ENCODE assay signal across 27 cellular contexts in genomic region chr21:35083246-35083645, GRCh38.
"Had no signal": no experiment of that assay in that cellular context is flagged by ENCODE, and none has a peak within 500 bp of the region (broad histone marks: within the 10 kb centered on the region; RNA-seq: fewer than 3 reads in every experiment).

No MANE protein-coding gene starts in this region.

- ATAC-seq: mucosa of descending colon; naive thymus-derived CD8-positive, alpha-beta T cell; pancreas; right cardiac atrium; sciatic nerve; stimulated activated memory B cell treated with anti-CD40 and anti-IgM and Interleukin-4, amounts not matched to agents 10 μg/mL and 1 μg/mL and 100 μg/mL, for 72 hours; stimulated activated naive CD8-positive, alpha-beta T cell treated with anti-CD3 and anti-CD28 coated beads, Interleukin-15, amount 100 ng/mL, for 72 hours had no signal

- H3K27ac ChIP-seq: hepatocyte, left ventricle myocardium inferior, pancreas, prostate gland, spleen, tibial nerve, uterus had no signal

- DNase-seq: islet precursor cell; left ventricle myocardium inferior; midbrain; mucosa of descending colon; naive thymus-derived CD8-positive, alpha-beta T cell; nucleus accumbens; pancreas; posterior cingulate gyrus; retina; right cardiac atrium; small intestine; spleen; stimulated activated CD4-positive, alpha-beta T cell treated with anti-CD3 and anti-CD28 coated beads, Interleukin-4, amount 100 ng/mL, for 4 hours; stimulated activated CD8-positive, alpha-beta memory T cell treated with anti-CD3 and anti-CD28 coated beads, Interleukin-4, amount 100 ng/mL, for 48 hours; stimulated activated naive CD4-positive, alpha-beta T cell treated with Interleukin-2 at 50 U/mL for 16 hours; stimulated activated naive CD8-positive, alpha-beta T cell treated with anti-CD3 and anti-CD28 coated beads, Interleukin-15, amount 100 ng/mL, for 72 hours; substantia nigra; uterus had no signal

- H3K27ac Mint-ChIP-seq: nephron; stimulated activated memory B cell treated with anti-CD40 and anti-IgM and Interleukin-4, amounts not matched to agents 10 μg/mL and 1 μg/mL and 100 μg/mL, for 72 hours; type B pancreatic cell had no signal

- H3K4me1 Mint-ChIP-seq: stimulated activated memory B cell treated with anti-CD40 and anti-IgM and Interleukin-4, amounts not matched to agents 10 μg/mL and 1 μg/mL and 100 μg/mL, for 72 hours had no signal

- H2AFZ ChIP-seq: hepatocyte had no signal

- H3K79me2 ChIP-seq: hepatocyte had no signal

- H3K4me1 ChIP-seq: left ventricle myocardium inferior, pancreas, prostate gland, spleen, tibial nerve, uterus had no signal

- H3K4me3 ChIP-seq: hepatocyte, left ventricle myocardium inferior, lung, mucosa of descending colon, pancreas, prostate gland, spleen, tibial nerve, uterus had no signal

- H3K27me3 Mint-ChIP-seq: naive thymus-derived CD8-positive, alpha-beta T cell; type B pancreatic cell had no signal

- H3K4me2 ChIP-seq: hepatocyte had no signal

- H3K27me3 ChIP-seq: hepatocyte, pancreas, spleen, tibial nerve, uterus had no signal

- H3K9me3 ChIP-seq: left ventricle myocardium inferior, mucosa of descending colon, pancreas, prostate gland, tibial nerve had no signal

- H3K36me3 Mint-ChIP-seq: stimulated activated memory B cell treated with anti-CD40 and anti-IgM and Interleukin-4, amounts not matched to agents 10 μg/mL and 1 μg/mL and 100 μg/mL, for 72 hours had no signal

- H3K36me3 ChIP-seq: left ventricle myocardium inferior, pancreas, prostate gland, spleen, tibial nerve, uterus had no signal

- H3K4me3 Mint-ChIP-seq: naive thymus-derived CD8-positive, alpha-beta T cell; nephron; neural crest cell; stimulated activated memory B cell treated with anti-CD40 and anti-IgM and Interleukin-4, amounts not matched to agents 10 μg/mL and 1 μg/mL and 100 μg/mL, for 72 hours; stimulated activated naive CD8-positive, alpha-beta T cell treated with anti-CD3 and anti-CD28 coated beads, Interleukin-15, amount 100 ng/mL, for 72 hours; type B pancreatic cell had no signal
